Comparison of ENCODE assay signal across 28 cellular contexts in the genomic region with DNA sequence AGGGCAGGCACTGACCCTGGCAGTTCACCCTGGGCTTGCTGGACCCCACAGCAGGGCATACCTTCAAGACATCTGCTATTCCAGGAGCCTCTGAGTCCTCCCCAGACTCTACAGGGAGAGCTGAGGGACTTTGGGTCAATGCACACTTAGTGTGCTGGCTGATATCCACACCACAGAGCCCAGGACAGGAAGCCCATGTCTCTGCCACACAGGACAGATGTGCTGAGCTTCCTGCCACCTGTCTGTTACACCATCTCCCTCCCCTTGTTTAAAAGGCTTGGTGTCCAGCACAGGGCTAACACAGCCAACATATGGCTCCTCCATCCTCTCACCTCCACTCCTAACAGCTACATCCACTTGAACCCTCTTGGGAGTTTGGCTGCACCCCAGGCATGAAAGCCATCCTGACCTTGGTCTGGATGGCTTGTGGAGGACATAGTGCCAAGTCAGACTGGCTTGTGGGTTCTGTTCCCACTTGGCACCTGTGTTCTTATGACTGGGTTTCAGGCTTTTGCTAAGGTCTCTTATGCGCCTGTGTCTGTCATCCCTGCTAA.
"Had no signal": no experiment of that assay in that cellular context is flagged by ENCODE, and none has a peak within 500 bp of the region (broad histone marks: within the 10 kb centered on the region; RNA-seq: fewer than 3 reads in every experiment).

No MANE protein-coding gene starts in this region.

- H3K27me3 ChIP-seq: ascending aorta, brain microvascular endothelial cell, gastroesophageal sphincter, ovary, upper lobe of right lung had no signal

- H3K4me1 Mint-ChIP-seq: activated CD4-positive, alpha-beta T cell treated with anti-CD3 and anti-CD28 coated beads for 36 hours; activated naive CD4-positive, alpha-beta T cell treated with anti-CD3 and anti-CD28 coated beads, Interleukin-2, amount 10 ng/mL, durations not matched to agents 7 days and 5 days; activated naive CD8-positive, alpha-beta T cell treated with anti-CD3 and anti-CD28 coated beads, Interleukin-2, amount 10 ng/mL, durations not matched to agents 7 days and 5 days; nephron; stimulated activated effector memory CD8-positive, alpha-beta T cell treated with anti-CD3 and anti-CD28 coated beads, Interleukin-12 subunit alpha, Interleukin-12 subunit beta, amount 100 ng/mL, for 72 hours; stimulated activated naive CD8-positive, alpha-beta T cell treated with anti-CD3 and anti-CD28 coated beads, Interleukin-15, amount 100 ng/mL, for 72 hours had no signal

- DNase-seq: activated CD4-positive, alpha-beta T cell treated with anti-CD3 and anti-CD28 coated beads for 36 hours; activated CD4-positive, CD25-positive, alpha-beta regulatory T cell; activated CD8-positive, alpha-beta memory T cell treated with anti-CD3 and anti-CD28 coated beads for 24 hours; activated gamma-delta T cell; activated naive CD4-positive, alpha-beta T cell treated with anti-CD3 and anti-CD28 coated beads, Interleukin-2, amount 10 ng/mL, durations not matched to agents 7 days and 5 days; activated naive CD8-positive, alpha-beta T cell treated with anti-CD3 and anti-CD28 coated beads, Interleukin-2, amount 10 ng/mL, durations not matched to agents 7 days and 5 days; brain microvascular endothelial cell; central memory CD4-positive, alpha-beta T cell; effector CD4-positive, alpha-beta T cell; hypothalamus; mesendoderm; mucosa of descending colon; ovary; small intestine; stimulated activated CD4-positive, alpha-beta T cell treated with anti-CD3 and anti-CD28 coated beads, Interleukin-4, amount 100 ng/mL, for 24 hours; stimulated activated naive CD8-positive, alpha-beta T cell treated with anti-CD3 and anti-CD28 coated beads, Interleukin-15, amount 100 ng/mL, for 72 hours; substantia nigra; T-helper 1 cell; upper lobe of right lung had no signal

- H3K27ac Mint-ChIP-seq: activated CD4-positive, alpha-beta T cell treated with anti-CD3 and anti-CD28 coated beads for 36 hours; activated naive CD4-positive, alpha-beta T cell treated with anti-CD3 and anti-CD28 coated beads, Interleukin-2, amount 10 ng/mL, durations not matched to agents 7 days and 5 days; activated naive CD8-positive, alpha-beta T cell treated with anti-CD3 and anti-CD28 coated beads, Interleukin-2, amount 10 ng/mL, durations not matched to agents 7 days and 5 days; nephron; progenitor cell of endocrine pancreas; stimulated activated effector memory CD8-positive, alpha-beta T cell treated with anti-CD3 and anti-CD28 coated beads, Interleukin-12 subunit alpha, Interleukin-12 subunit beta, amount 100 ng/mL, for 72 hours; stimulated activated naive CD8-positive, alpha-beta T cell treated with anti-CD3 and anti-CD28 coated beads, Interleukin-15, amount 100 ng/mL, for 72 hours; T-helper 2 cell treated with Interferon-gamma antibody and Interleukin-4, amounts not matched to agents 5 μg/mL and 100 μg/mL, for 36 hours had no signal

- H3K9me3 ChIP-seq: ovary, upper lobe of right lung had no signal

- H3K4me3 Mint-ChIP-seq: activated CD4-positive, alpha-beta T cell treated with anti-CD3 and anti-CD28 coated beads for 36 hours; activated naive CD4-positive, alpha-beta T cell treated with anti-CD3 and anti-CD28 coated beads, Interleukin-2, amount 10 ng/mL, durations not matched to agents 7 days and 5 days; activated naive CD8-positive, alpha-beta T cell treated with anti-CD3 and anti-CD28 coated beads, Interleukin-2, amount 10 ng/mL, durations not matched to agents 7 days and 5 days; nephron; stimulated activated effector memory CD8-positive, alpha-beta T cell treated with anti-CD3 and anti-CD28 coated beads, Interleukin-12 subunit alpha, Interleukin-12 subunit beta, amount 100 ng/mL, for 72 hours; stimulated activated naive CD8-positive, alpha-beta T cell treated with anti-CD3 and anti-CD28 coated beads, Interleukin-15, amount 100 ng/mL, for 72 hours; T-helper 2 cell treated with Interferon-gamma antibody and Interleukin-4, amounts not matched to agents 5 μg/mL and 100 μg/mL, for 36 hours had no signal

- H3K27ac ChIP-seq: ascending aorta, brain microvascular endothelial cell, gastroesophageal sphincter, ovary, upper lobe of right lung had no signal

- H3K4me3 ChIP-seq: ascending aorta, gastroesophageal sphincter, lung, mucosa of descending colon, ovary, upper lobe of right lung had no signal

- ATAC-seq: activated CD4-positive, alpha-beta T cell treated with anti-CD3 and anti-CD28 coated beads for 36 hours; gastroesophageal sphincter; left lobe of liver; mucosa of descending colon; sciatic nerve; stimulated activated effector memory CD8-positive, alpha-beta T cell treated with anti-CD3 and anti-CD28 coated beads, Interleukin-12 subunit alpha, Interleukin-12 subunit beta, amount 100 ng/mL, for 72 hours; stimulated activated naive CD8-positive, alpha-beta T cell treated with anti-CD3 and anti-CD28 coated beads, Interleukin-15, amount 100 ng/mL, for 72 hours; upper lobe of right lung had no signal

- H3K36me3 Mint-ChIP-seq: activated naive CD4-positive, alpha-beta T cell treated with anti-CD3 and anti-CD28 coated beads, Interleukin-2, amount 10 ng/mL, durations not matched to agents 7 days and 5 days; activated naive CD8-positive, alpha-beta T cell treated with anti-CD3 and anti-CD28 coated beads, Interleukin-2, amount 10 ng/mL, durations not matched to agents 7 days and 5 days; stimulated activated effector memory CD8-positive, alpha-beta T cell treated with anti-CD3 and anti-CD28 coated beads, Interleukin-12 subunit alpha, Interleukin-12 subunit beta, amount 100 ng/mL, for 72 hours had no signal

- H3K36me3 ChIP-seq: ascending aorta, brain microvascular endothelial cell, gastroesophageal sphincter, ovary, upper lobe of right lung had no signal

- H3K27me3 Mint-ChIP-seq: activated CD4-positive, alpha-beta T cell treated with anti-CD3 and anti-CD28 coated beads for 36 hours; activated naive CD4-positive, alpha-beta T cell treated with anti-CD3 and anti-CD28 coated beads, Interleukin-2, amount 10 ng/mL, durations not matched to agents 7 days and 5 days; activated naive CD8-positive, alpha-beta T cell treated with anti-CD3 and anti-CD28 coated beads, Interleukin-2, amount 10 ng/mL, durations not matched to agents 7 days and 5 days; progenitor cell of endocrine pancreas; stimulated activated naive CD8-positive, alpha-beta T cell treated with anti-CD3 and anti-CD28 coated beads, Interleukin-15, amount 100 ng/mL, for 72 hours had no signal

- H3K4me1 ChIP-seq: ascending aorta, gastroesophageal sphincter, upper lobe of right lung had no signal
